Comparison of ENCODE assay signal across 11 cellular contexts in the genomic region with DNA sequence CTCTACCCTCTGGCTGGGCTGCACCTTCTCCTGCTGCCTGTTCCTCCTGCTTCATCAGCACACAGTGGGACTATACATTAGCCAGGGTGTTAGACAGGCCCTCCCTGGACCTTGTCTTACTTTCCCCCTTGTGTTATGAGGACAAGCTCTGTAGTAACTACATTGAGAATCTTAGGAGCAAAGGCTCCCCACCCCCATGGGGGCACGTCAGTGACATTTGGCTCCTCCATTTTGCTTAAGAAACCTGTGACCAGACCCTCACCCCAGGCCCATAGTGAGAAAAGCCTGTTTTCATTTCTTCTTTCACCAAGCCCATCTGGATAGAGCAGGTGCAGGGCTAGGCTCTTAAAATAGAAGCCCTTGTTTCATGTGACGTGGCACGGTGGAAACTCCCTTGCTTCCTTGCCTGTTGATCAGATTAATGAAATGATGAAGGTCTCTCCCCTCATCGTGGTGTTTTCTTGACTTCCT.
DNase-seq lines count a peak whose midpoint lies in the region; ATAC-seq lines count a peak whose summit lies in the region.
"Had no signal": no experiment of that assay in that cellular context is flagged by ENCODE, and none has a peak within 500 bp of the region (broad histone marks: within the 10 kb centered on the region; RNA-seq: fewer than 3 reads in every experiment).

No MANE protein-coding gene starts in this region.

- no peak overlapping the region for H3K4me3 Mint-ChIP-seq in effector memory CD8-positive, alpha-beta T cell
- H3K4me3 Mint-ChIP-seq in activated CD4-positive, alpha-beta memory T cell treated with anti-CD3 and anti-CD28 coated beads, Interleukin-2, amount 10 ng/mL, durations not matched to agents 7 days and 5 days, result no peak overlapping the region
- H3K4me3 Mint-ChIP-seq: activated CD4-positive, alpha-beta T cell treated with anti-CD3 and anti-CD28 coated beads for 36 hours had no signal

- H3K4me1 Mint-ChIP-seq in effector memory CD8-positive, alpha-beta T cell (ENCODE audit: low read depth in 2 of 2), result no peaks in the 10 kb centered on the region
- no peaks in the 10 kb centered on the region for H3K4me1 Mint-ChIP-seq in activated CD4-positive, alpha-beta memory T cell treated with anti-CD3 and anti-CD28 coated beads, Interleukin-2, amount 10 ng/mL, durations not matched to agents 7 days and 5 days
- H3K4me1 Mint-ChIP-seq: activated CD4-positive, alpha-beta T cell treated with anti-CD3 and anti-CD28 coated beads for 36 hours had no signal

- no peak for DNase-seq in effector memory CD8-positive, alpha-beta T cell
- DNase-seq in activated CD4-positive, alpha-beta T cell treated with anti-CD3 and anti-CD28 coated beads, Interleukin-2, amount 50 U/mL, for 4 hours, result no peak
- no peak for DNase-seq in activated gamma-delta T cell treated with Interleukin-2 at 50 U/mL for 16 hours
- no peak for DNase-seq in activated CD4-positive, alpha-beta memory T cell treated with anti-CD3 and anti-CD28 coated beads, Interleukin-2, amount 10 ng/mL, durations not matched to agents 7 days and 5 days
- DNase-seq in activated T-cell treated with anti-CD3 and anti-CD28 coated beads, Interleukin-2, amount 50 U/mL, for 1 hour, result no peak
- DNase-seq: activated CD4-positive, alpha-beta T cell treated with anti-CD3 and anti-CD28 coated beads for 36 hours; anterior cingulate cortex; NCI-H1092 treated with DMSO at 0.1 percent for 48 hours had no signal

- no peak overlapping the region for H3K27ac Mint-ChIP-seq in effector memory CD8-positive, alpha-beta T cell
- no peak overlapping the region for H3K27ac Mint-ChIP-seq in activated CD4-positive, alpha-beta memory T cell treated with anti-CD3 and anti-CD28 coated beads, Interleukin-2, amount 10 ng/mL, durations not matched to agents 7 days and 5 days
- H3K27ac Mint-ChIP-seq: activated CD4-positive, alpha-beta T cell treated with anti-CD3 and anti-CD28 coated beads for 36 hours had no signal

- CTCF ChIA-PET in activated CD4-positive, alpha-beta memory T cell treated with anti-CD3 and anti-CD28 coated beads, Interleukin-2, amount 10 ng/mL, durations not matched to agents 7 days and 5 days (lab: Charles Lee), result no interaction called here

- ATAC-seq in GM18517 (IDR thresholded peaks at IDR 0.05; ENCODE audit: unreplicated experiment) (peak; percentile 82), GM21390 (IDR thresholded peaks at IDR 0.05; ENCODE audit: unreplicated experiment) (peak; percentile 84), HG03108 (IDR thresholded peaks at IDR 0.05; ENCODE audit: unreplicated experiment) (peak; percentile 82)
- ATAC-seq in effector memory CD8-positive, alpha-beta T cell (replicated peaks), result peak; percentile 19
- ATAC-seq: activated CD4-positive, alpha-beta T cell treated with anti-CD3 and anti-CD28 coated beads for 36 hours had no signal

- no peaks in the 10 kb centered on the region for H3K9me3 Mint-ChIP-seq in effector memory CD8-positive, alpha-beta T cell
- no peaks in the 10 kb centered on the region for H3K9me3 Mint-ChIP-seq in activated CD4-positive, alpha-beta memory T cell treated with anti-CD3 and anti-CD28 coated beads, Interleukin-2, amount 10 ng/mL, durations not matched to agents 7 days and 5 days

- H3K27me3 Mint-ChIP-seq in effector memory CD8-positive, alpha-beta T cell, result peaks cover 23 to 40% of the 10 kb centered on the region in 2 donors
- peaks cover 20% of the 10 kb centered on the region for H3K27me3 Mint-ChIP-seq in activated CD4-positive, alpha-beta memory T cell treated with anti-CD3 and anti-CD28 coated beads, Interleukin-2, amount 10 ng/mL, durations not matched to agents 7 days and 5 days
- H3K27me3 Mint-ChIP-seq: activated CD4-positive, alpha-beta T cell treated with anti-CD3 and anti-CD28 coated beads for 36 hours had no signal

- POLR2A ChIA-PET in activated CD4-positive, alpha-beta memory T cell treated with anti-CD3 and anti-CD28 coated beads, Interleukin-2, amount 10 ng/mL, durations not matched to agents 7 days and 5 days (lab: Charles Lee), result no interaction called here

- no peaks in the 10 kb centered on the region for H3K36me3 Mint-ChIP-seq in effector memory CD8-positive, alpha-beta T cell (ENCODE audit: insufficient read depth)
- no peaks in the 10 kb centered on the region for H3K36me3 Mint-ChIP-seq in activated CD4-positive, alpha-beta memory T cell treated with anti-CD3 and anti-CD28 coated beads, Interleukin-2, amount 10 ng/mL, durations not matched to agents 7 days and 5 days (ENCODE audit: low read depth)

Comparison
In these comparisons a context has a peak if more than half of its experiments do, and no peak if none do; other contexts are left out.
1. ATAC-seq: peak in every context shown above with its lines; median percentile 84 in GM21390; 82 in GM18517; 82 in HG03108; 19 in effector memory CD8-positive, alpha-beta T cell.